In the genomic region with DNA sequence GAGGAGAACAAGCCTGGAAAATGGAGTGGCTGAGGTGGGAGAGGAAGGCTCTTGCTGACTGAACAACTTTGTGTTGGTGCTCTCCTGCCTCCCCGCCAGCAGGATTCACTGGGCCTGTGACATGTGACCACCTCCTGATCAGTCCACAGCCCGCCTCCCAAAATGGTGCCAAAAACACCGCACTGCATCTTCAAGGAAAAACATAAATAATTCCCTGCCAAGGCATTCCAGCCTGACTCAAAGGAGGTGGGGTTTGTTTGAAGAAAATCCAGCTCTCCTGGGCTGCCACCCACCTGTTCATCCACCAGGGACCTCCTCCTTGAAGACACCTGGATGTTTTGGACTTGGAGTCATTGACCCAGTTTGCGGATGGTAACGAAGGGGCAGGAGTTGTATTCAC, we compare ENCODE assay signal across 23 cellular contexts.
"Had no signal": no experiment of that assay in that cellular context is flagged by ENCODE, and none has a peak within 500 bp of the region (broad histone marks: within the 10 kb centered on the region; RNA-seq: fewer than 3 reads in every experiment).

No MANE protein-coding gene starts in this region.

- DNase-seq: activated CD4-positive, alpha-beta T cell treated with anti-CD3 and anti-CD28 coated beads, Interleukin-2, amount 10 ng/mL, durations not matched to agents 7 days and 5 days; activated CD4-positive, CD25-positive, alpha-beta regulatory T cell treated with anti-CD3 and anti-CD28 coated beads, Interleukin-2, amount 50 U/mL, for 72 hours; activated CD8-positive, alpha-beta memory T cell treated with anti-CD3 and anti-CD28 coated beads, Interleukin-2, amount 10 ng/mL, durations not matched to agents 7 days and 5 days; activated CD8-positive, alpha-beta T cell treated with anti-CD3 and anti-CD28 coated beads for 36 hours; activated gamma-delta T cell; activated naive CD4-positive, alpha-beta T cell treated with anti-CD3 and anti-CD28 coated beads, Interleukin-2, amount 50 U/mL, for 16 hours; aorta; brain microvascular endothelial cell; central memory CD4-positive, alpha-beta T cell; effector memory CD4-positive, alpha-beta T cell; left lung; naive thymus-derived CD4-positive, alpha-beta T cell; right cardiac atrium; stimulated activated CD4-positive, alpha-beta T cell treated with anti-CD3 and anti-CD28 coated beads, Interleukin-12 subunit alpha, Interleukin-12 subunit beta, amount 100 ng/mL, for 4 hours; stimulated activated CD4-positive, alpha-beta T cell treated with anti-CD3 and anti-CD28 coated beads, Interleukin-4, amount 100 ng/mL, for 4 hours; T-cell; trophoblast cell had no signal

- H3K27ac ChIP-seq: brain microvascular endothelial cell, gastroesophageal sphincter, left lung, vagina, VCaP had no signal

- FAIRE-seq: colon, endothelial cell of umbilical vein, keratinocyte had no signal
